ENCODE assay signal across 8 cellular contexts in genomic region chr12:106304001-106304421, GRCh38. TPM values are rescaled to one million over a fixed set of nuclear protein-coding genes. Genes with fewer than 3 reads are reported as not detected.
DNase-seq lines count a peak whose midpoint lies in the region; ATAC-seq and TF ChIP-seq lines count a peak whose summit lies in the region.

No MANE protein-coding gene starts in this region.

- H3K36me3 ChIP-seq in effector memory CD4-positive, alpha-beta T cell (ENCODE audit: control insufficient read depth, insufficient read depth, low read length) = no peaks in the 10 kb centered on the region

- peak overlapping the region; percentile 78 for H3K4me3 ChIP-seq in effector memory CD4-positive, alpha-beta T cell (ENCODE audit: insufficient read depth, low read depth, low read length, poor library complexity, severe bottlenecking)

- peaks cover 30% of the 10 kb centered on the region for H3K4me1 ChIP-seq in effector memory CD4-positive, alpha-beta T cell (ENCODE audit: control insufficient read depth, insufficient read depth, low read length, poor library complexity, severe bottlenecking)
- H3K4me1 ChIP-seq in foreskin keratinocyte = peaks cover 3% of the 10 kb centered on the region

- no peaks in the 10 kb centered on the region for H3K9me3 ChIP-seq in effector memory CD4-positive, alpha-beta T cell (ENCODE audit: control insufficient read depth, low read length)

- ATAC-seq in foreskin keratinocyte = no peak

- H3K27ac ChIP-seq in effector memory CD4-positive, alpha-beta T cell (ENCODE audit: insufficient read depth, low read length, poor library complexity, severe bottlenecking) = peak overlapping the region; percentile 99
- H3K27ac ChIP-seq in foreskin keratinocyte = no peak overlapping the region

- peak in 11 of 14 donors; percentile 8 to 76 (median 47) for DNase-seq in C1 segment of cervical spinal cord (lab: John Stamatoyannopoulos, UW)
- peak; percentile 16 for DNase-seq in NCI-H345 treated with DMSO at 0.1 percent for 48 hours (lab: John Stamatoyannopoulos, UW; ENCODE audit: unreplicated experiment)
- DNase-seq in effector memory CD4-positive, alpha-beta T cell = no peak
- peak in 41 of 56 donors; percentile 8 to 71 (median 41) for DNase-seq in nucleus accumbens (lab: John Stamatoyannopoulos, UW)
- DNase-seq in NCI-H2227 (lab: John Stamatoyannopoulos, UW; ENCODE audit: unreplicated experiment) = no peak
- no peak for DNase-seq in HUDEP-2 (lab: John Stamatoyannopoulos, UW; ENCODE audit: unreplicated experiment in 76 of 76)
- DNase-seq in foreskin keratinocyte = no peak
- DNase-seq in NCI-H2196 treated with DMSO at 0.1 percent for 48 hours (lab: John Stamatoyannopoulos, UW; ENCODE audit: unreplicated experiment) = no peak

- TF ChIP-seq CTCF in foreskin keratinocyte (conservative IDR thresholded peaks at IDR 0.05) = no peak

- H3K27me3 ChIP-seq in effector memory CD4-positive, alpha-beta T cell (replicated peaks; ENCODE audit: control insufficient read depth, insufficient read depth, low read length, poor library complexity, severe bottlenecking) = no peaks in the 10 kb centered on the region
- H3K27me3 ChIP-seq in foreskin keratinocyte = no peaks in the 10 kb centered on the region

RNA-seq across cellular contexts. Expression of gene TCP11L2, which starts 1.5 kb away (rescaled TPM):
- total RNA-seq in foreskin keratinocyte = 4.1 and 5.9 TPM in 2 replicates
- 0.39 and 0.57 TPM in 2 replicates for polyA plus RNA-seq in foreskin keratinocyte

RNA-seq across cellular contexts. Expression of gene POLR3B, which starts 53.5 kb away (rescaled TPM):
- total RNA-seq in foreskin keratinocyte = 11.4 and 14.0 TPM in 2 replicates
- polyA plus RNA-seq in foreskin keratinocyte = 4.4 and 5.5 TPM in 2 replicates

RNA-seq across cellular contexts. Expression of gene CKAP4, which starts 56.2 kb away (rescaled TPM):
- total RNA-seq in foreskin keratinocyte = 119 and 121 TPM in 2 replicates
- polyA plus RNA-seq in foreskin keratinocyte = 91.0 and 94.9 TPM in 2 replicates

Comparison
In these comparisons a context has a peak if more than half of its experiments do, and no peak if none do; other contexts are left out.
1. DNase-seq: peak in C1 segment of cervical spinal cord (11 of 14), NCI-H345 treated with DMSO at 0.1 percent for 48 hours (single experiment) and nucleus accumbens (41 of 56); none in effector memory CD4-positive, alpha-beta T cell (0 of 3), NCI-H2227 (single experiment), HUDEP-2 (0 of 76), foreskin keratinocyte (0 of 2) and NCI-H2196 treated with DMSO at 0.1 percent for 48 hours (single experiment).